In the genomic region with DNA sequence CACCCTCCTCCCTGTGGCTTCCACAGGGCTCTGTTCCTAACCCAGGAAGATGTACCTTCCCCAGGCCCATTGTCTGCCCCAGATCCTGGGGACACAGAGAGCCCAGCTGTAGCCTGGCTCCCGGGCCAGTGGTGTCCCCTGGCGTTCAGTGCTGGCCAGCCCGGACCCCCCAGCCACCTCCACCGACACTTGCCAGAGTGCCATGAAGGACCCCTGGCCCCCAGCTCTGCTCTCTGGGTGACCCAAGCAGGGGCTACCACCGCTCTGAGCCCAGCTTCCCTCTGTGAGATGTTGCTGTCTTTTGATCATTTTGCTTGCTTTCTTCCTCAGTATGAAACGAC, we compare ENCODE assay signal across 9 cellular contexts. TPM values are rescaled to one million over a fixed set of nuclear protein-coding genes. Genes with fewer than 3 reads are reported as not detected.
DNase-seq lines count a peak whose midpoint lies in the region; ATAC-seq, FAIRE-seq and TF ChIP-seq lines count a peak whose summit lies in the region.
"Had no signal": no experiment of that assay in that cellular context is flagged by ENCODE, and none has a peak within 500 bp of the region (broad histone marks: within the 10 kb centered on the region; RNA-seq: fewer than 3 reads in every experiment).

No MANE protein-coding gene starts in this region.

- peaks cover 0 to 3% (median 0%) of the 10 kb centered on the region in 3 donors for H3K36me3 Mint-ChIP-seq in CD8-positive, alpha-beta memory T cell
- peaks cover 95% of the 10 kb centered on the region for H3K36me3 Mint-ChIP-seq in dendritic cell treated with granulocyte-macrophage colony-stimulating factor and Interleukin-4, amounts not matched to agents 40 ng/mL and 50 ng/mL, for 4 days (ENCODE audit: low read depth)
- H3K36me3 Mint-ChIP-seq: neural progenitor cell had no signal

- H3K4me3 ChIP-seq in CD8-positive, alpha-beta memory T cell (ENCODE audit: low read length) = peak overlapping the region; percentile 26
- H3K4me3 ChIP-seq in Panc1 (ENCODE audit: low read depth in 2 of 2, low read length in 2 of 2) (no peak overlapping the region), gastrocnemius medialis (peak overlapping the region in 1 of 4 donors; percentile 1), small intestine (ENCODE audit: low read depth in 1 of 2, low read length in 2 of 2) (no peak overlapping the region)
- H3K4me3 ChIP-seq: neural progenitor cell had no signal

- H3K36me3 ChIP-seq in CD8-positive, alpha-beta memory T cell (ENCODE audit: insufficient read depth, low read length) = no peaks in the 10 kb centered on the region
- H3K36me3 ChIP-seq in Panc1 (ENCODE audit: control insufficient read depth, insufficient read depth, low read length) (no peaks in the 10 kb centered on the region), gastrocnemius medialis (no peaks in the 10 kb centered on the region), small intestine (ENCODE audit: control insufficient read depth in 2 of 2, insufficient read depth in 2 of 2, low read length in 2 of 2) (no peaks in the 10 kb centered on the region)
- H3K36me3 ChIP-seq: neural progenitor cell had no signal

- no peak for ATAC-seq in Panc1
- ATAC-seq in gastrocnemius medialis = peak in 1 of 2 donors; percentile 14
- ATAC-seq in GM19463 (IDR thresholded peaks at IDR 0.05; ENCODE audit: unreplicated experiment) = no peak

- peak overlapping the region in 5 of 7 donors; percentile 45 to 76 (median 57) for H3K4me3 Mint-ChIP-seq in CD8-positive, alpha-beta memory T cell
- peak overlapping the region; percentile 17 for H3K4me3 Mint-ChIP-seq in dendritic cell treated with granulocyte-macrophage colony-stimulating factor and Interleukin-4, amounts not matched to agents 40 ng/mL and 50 ng/mL, for 4 days

- CTCF ChIA-PET in CD8-positive, alpha-beta memory T cell (lab: Charles Lee) = no interaction called here
- CTCF ChIA-PET in Panc1 (lab: Charles Lee) = interaction anchor here (0.6 kb wide), 1 partner anchor 574 kb away, joined by 5 read pairs; no protein-coding TSS in a partner anchor

- POLR2A ChIA-PET in CD8-positive, alpha-beta memory T cell (lab: Charles Lee) = no interaction called here
- POLR2A ChIA-PET in Panc1 (lab: Charles Lee) = no interaction called here

- TF ChIP-seq CTCF in Panc1 (IDR thresholded peaks at IDR 0.05) (no peak), gastrocnemius medialis (IDR thresholded peaks at IDR 0.05 in 4 of 5, conservative IDR thresholded peaks at IDR 0.05 in 1 of 5) (peak in 1 of 5 experiments; percentile 33)

- no peaks in the 10 kb centered on the region for H3K27me3 Mint-ChIP-seq in CD8-positive, alpha-beta memory T cell
- no peaks in the 10 kb centered on the region for H3K27me3 Mint-ChIP-seq in dendritic cell treated with granulocyte-macrophage colony-stimulating factor and Interleukin-4, amounts not matched to agents 40 ng/mL and 50 ng/mL, for 4 days

- H3K4me1 ChIP-seq in CD8-positive, alpha-beta memory T cell (ENCODE audit: insufficient read depth, low read length) = peaks cover 46% of the 10 kb centered on the region
- peaks cover 83% of the 10 kb centered on the region for H3K4me1 ChIP-seq in Panc1 (ENCODE audit: control insufficient read depth, insufficient read depth, low read length)
- H3K4me1 ChIP-seq in gastrocnemius medialis = peaks cover 20 to 31% of the 10 kb centered on the region in 2 donors
- H3K4me1 ChIP-seq in small intestine (ENCODE audit: control insufficient read depth in 2 of 2, insufficient read depth in 1 of 2, low read depth in 1 of 2, low read length in 1 of 2) = peaks cover 0 to 4% of the 10 kb centered on the region in 2 donors

- peak overlapping the region; percentile 9 for H3K27ac ChIP-seq in CD8-positive, alpha-beta memory T cell (ENCODE audit: low read depth, low read length)
- H3K27ac ChIP-seq in Panc1 (ENCODE audit: low read length) (peak overlapping the region; percentile 88), gastrocnemius medialis (peak overlapping the region; percentile 41 to 67 (median 62)), small intestine (ENCODE audit: low read depth in 1 of 2, low read length in 1 of 2) (no peak overlapping the region)

- peak overlapping the region in 7 of 8 donors; percentile 27 to 92 (median 77) for H3K27ac Mint-ChIP-seq in CD8-positive, alpha-beta memory T cell
- peak overlapping the region; percentile 65 for H3K27ac Mint-ChIP-seq in dendritic cell treated with granulocyte-macrophage colony-stimulating factor and Interleukin-4, amounts not matched to agents 40 ng/mL and 50 ng/mL, for 4 days
- H3K27ac Mint-ChIP-seq: neural progenitor cell had no signal

- H3K4me1 Mint-ChIP-seq in CD8-positive, alpha-beta memory T cell = peaks cover 24 to 48% (median 33%) of the 10 kb centered on the region in 3 donors
- peaks cover 89% of the 10 kb centered on the region for H3K4me1 Mint-ChIP-seq in dendritic cell treated with granulocyte-macrophage colony-stimulating factor and Interleukin-4, amounts not matched to agents 40 ng/mL and 50 ng/mL, for 4 days (ENCODE audit: low read depth)

- no peak for DNase-seq in CD8-positive, alpha-beta memory T cell
- DNase-seq in Panc1 (ENCODE audit: low read depth, low spot score) (no peak), gastrocnemius medialis (no peak), DMS 273 treated with DMSO at 0.1 percent for 48 hours (lab: John Stamatoyannopoulos, UW) (no peak), small intestine (no peak)
- DNase-seq: NCI-H187 had no signal

- no peaks in the 10 kb centered on the region for H3K9me3 ChIP-seq in CD8-positive, alpha-beta memory T cell (ENCODE audit: low read length)
- no peaks in the 10 kb centered on the region for H3K9me3 ChIP-seq in Panc1 (ENCODE audit: control insufficient read depth, insufficient read depth, low read depth, low read length)
- H3K9me3 ChIP-seq in gastrocnemius medialis = no peaks in the 10 kb centered on the region
- no peaks in the 10 kb centered on the region for H3K9me3 ChIP-seq in small intestine (ENCODE audit: control insufficient read depth, low read depth)

- no TSS peak for BruUV-seq in Panc1 (replicated peaks; lab: Mats Ljungman, UMichigan)

- no peak for FAIRE-seq in small intestine (lab: Jason Lieb, UNC)

- no peaks in the 10 kb centered on the region for H3K9me3 Mint-ChIP-seq in CD8-positive, alpha-beta memory T cell
- no peaks in the 10 kb centered on the region for H3K9me3 Mint-ChIP-seq in dendritic cell treated with granulocyte-macrophage colony-stimulating factor and Interleukin-4, amounts not matched to agents 40 ng/mL and 50 ng/mL, for 4 days
- H3K9me3 Mint-ChIP-seq: neural progenitor cell had no signal

- H3K27me3 ChIP-seq in CD8-positive, alpha-beta memory T cell (ENCODE audit: insufficient read depth, low read length, poor library complexity, severe bottlenecking) = no peaks in the 10 kb centered on the region
- H3K27me3 ChIP-seq in Panc1 (ENCODE audit: control insufficient read depth, insufficient read depth, low read length) (no peaks in the 10 kb centered on the region), gastrocnemius medialis (no peaks in the 10 kb centered on the region), small intestine (ENCODE audit: control insufficient read depth in 2 of 2, insufficient read depth in 2 of 2, low read length in 2 of 2) (no peaks in the 10 kb centered on the region)
- H3K27me3 ChIP-seq: neural progenitor cell had no signal

- intact Hi-C loops in Panc1 (cut with micrococcal nuclease; ENCODE audit: unreplicated experiment) = no loop called here
- intact Hi-C loops in dendritic cell treated with granulocyte-macrophage colony-stimulating factor and Interleukin-4, amounts not matched to agents 40 ng/mL and 50 ng/mL, for 4 days (cut with micrococcal nuclease) = no loop called here
- intact Hi-C loops in gastrocnemius medialis (cut with DNase I; ENCODE audit: low total_unique reads) = no loop called here

- in situ Hi-C loops in Panc1 (cut with HindIII; ENCODE audit: low pct_unique_long_range_greater_than_20kb, low sequenced_read_pairs) (no loop called here), gastrocnemius medialis (cut with MboI; ENCODE audit: low sequenced_read_pairs in 4 of 4) (no loop called here)

- 72 to 87% (median 74%) methylated on average over 6 of the region's 6 CpGs for WGBS in small intestine, 3 donors

- TF ChIP-seq POLR2A in gastrocnemius medialis (IDR thresholded peaks at IDR 0.05) = no peak

RNA-seq across cellular contexts. Expression of a gene that starts 6.2 kb away (rescaled TPM):
- total RNA-seq in CD8-positive, alpha-beta memory T cell = 10 to 100 TPM; 55.9 to 56.3 TPM
- 4.6 TPM for polyA plus RNA-seq in CD8-positive, alpha-beta memory T cell
- total RNA-seq in Panc1 (2021; ENCODE audit: unreplicated experiment) = 195 TPM
- 179 TPM for polyA plus RNA-seq in Panc1 (2012; ENCODE audit: insufficient read length)
- total RNA-seq in gastrocnemius medialis = 10 to 100 TPM; 11.6 to 34.6 (median 19.7) TPM
- 100 to 1,000 TPM in 2 of 3 donors, 10 to 100 TPM in 1; 76.6 to 364 (median 317) TPM for polyA plus RNA-seq in small intestine

RNA-seq across cellular contexts. Expression of a gene that starts 28.4 kb away (rescaled TPM):
- total RNA-seq in CD8-positive, alpha-beta memory T cell = 1 to 10 TPM; 1.4 to 1.5 TPM
- polyA plus RNA-seq in CD8-positive, alpha-beta memory T cell = 1.6 TPM
- total RNA-seq in Panc1 (2021; ENCODE audit: unreplicated experiment) = 9.4 TPM
- 15.6 TPM for polyA plus RNA-seq in Panc1 (2012; ENCODE audit: insufficient read length)
- 100 to 1,000 TPM; 165 to 577 (median 232) TPM for total RNA-seq in gastrocnemius medialis
- polyA plus RNA-seq in small intestine = 10 to 100 TPM in 1 of 3 donors, 1 to 10 TPM in 2; 3.6 to 12.7 (median 6.0) TPM

RNA-seq across cellular contexts. Expression of a gene that starts 57.3 kb away (rescaled TPM):
- 100 to 1,000 TPM; 150 to 175 TPM for total RNA-seq in CD8-positive, alpha-beta memory T cell
- 227 TPM for polyA plus RNA-seq in CD8-positive, alpha-beta memory T cell
- total RNA-seq in Panc1 (2021; ENCODE audit: unreplicated experiment) (100 TPM), gastrocnemius medialis (100 to 1,000 TPM; 228 to 357 (median 264) TPM)
- polyA plus RNA-seq in Panc1 (2012; ENCODE audit: insufficient read length) = 184 TPM
- polyA plus RNA-seq in small intestine = 100 to 1,000 TPM; 104 to 269 (median 177) TPM

Comparison
In these comparisons a context has a peak if more than half of its experiments do, and no peak if none do; other contexts are left out.
1. H3K27ac ChIP-seq: peak in CD8-positive, alpha-beta memory T cell (single experiment), Panc1 (single experiment) and gastrocnemius medialis (4 of 4); none in small intestine (0 of 2).
2. RNA of a gene that starts 28.4 kb away (total RNA-seq): 165 to 577 TPM in gastrocnemius medialis; 9.4 TPM in Panc1 (single experiment) and 1.4 to 1.5 TPM in CD8-positive, alpha-beta memory T cell; every median in the first group is over 10 times any median in the second.